In the genomic region with DNA sequence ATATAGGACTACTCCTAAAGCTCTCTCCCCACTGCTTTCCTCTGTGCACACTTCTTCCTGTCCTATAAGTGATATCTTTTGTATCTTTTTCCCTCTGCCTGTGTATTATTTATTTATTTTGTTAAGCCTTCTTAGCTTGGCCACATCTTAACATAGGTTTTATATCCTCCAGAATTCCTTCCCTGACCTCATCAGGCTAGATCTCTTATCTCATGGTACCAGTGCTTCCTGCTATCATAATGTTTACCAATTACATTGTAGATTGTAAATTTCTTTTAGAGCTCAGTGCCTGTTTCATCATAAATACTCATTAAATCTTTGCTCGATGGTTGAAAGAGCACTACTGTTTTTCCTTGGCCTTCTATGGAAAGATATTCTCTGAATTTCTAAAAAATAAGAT, we compare ENCODE assay signal across 19 cellular contexts. TPM values are rescaled to one million over a fixed set of nuclear protein-coding genes. Genes with fewer than 3 reads are reported as not detected.
"Had no signal": no experiment of that assay in that cellular context is flagged by ENCODE, and none has a peak within 500 bp of the region (broad histone marks: within the 10 kb centered on the region; RNA-seq: fewer than 3 reads in every experiment).

No MANE protein-coding gene starts in this region.

- H3K27ac ChIP-seq: breast epithelium, colonic mucosa, spleen, testis, uterus had no signal

- H3K4me3 ChIP-seq: breast epithelium, colonic mucosa, spleen, testis, uterus had no signal

- H3K9me3 ChIP-seq: breast epithelium, colonic mucosa, spleen, testis, uterus had no signal

- FAIRE-seq: islet of Langerhans had no signal

- DNase-seq: activated CD8-positive, alpha-beta memory T cell treated with anti-CD3 and anti-CD28 coated beads, Interleukin-2, amount 50 U/mL, for 48 hours; activated naive CD4-positive, alpha-beta T cell treated with Interleukin-2 at 50 U/mL for 16 hours; activated naive CD8-positive, alpha-beta T cell treated with anti-CD3 and anti-CD28 coated beads for 36 hours; activated T-cell treated with anti-CD3 and anti-CD28 coated beads, Interleukin-2, amount 50 U/mL, for 4 hours; amniotic stem cell; colonic mucosa; foreskin melanocyte; hypothalamus; naive B cell; posterior cingulate gyrus; spleen; stimulated activated CD4-positive, alpha-beta T cell treated with anti-CD3 and anti-CD28 coated beads, Interleukin-4, amount 100 ng/mL, for 1 hour; stimulated activated naive CD4-positive, alpha-beta T cell; testis; trophoblast cell; uterus had no signal

- H3K36me3 ChIP-seq: breast epithelium, colonic mucosa, spleen, uterus had no signal

- H3K27me3 ChIP-seq: breast epithelium, colonic mucosa, spleen, testis, uterus had no signal

- ATAC-seq: activated T-cell treated with anti-CD3 and anti-CD28 coated beads, Interleukin-2, amount 50 U/mL, for 4 hours had no signal

- H3K4me1 ChIP-seq: breast epithelium, colonic mucosa, spleen, testis, uterus had no signal

RNA-seq across cellular contexts. Expression of a gene that starts 22.3 kb away (rescaled TPM):
- total RNA-seq: T-helper 2 cell treated with Interferon-gamma antibody and Interleukin-4, amounts not matched to agents 100 ng/mL and 5 ng/mL, for 36 hours had no signal
